In the genomic region with DNA sequence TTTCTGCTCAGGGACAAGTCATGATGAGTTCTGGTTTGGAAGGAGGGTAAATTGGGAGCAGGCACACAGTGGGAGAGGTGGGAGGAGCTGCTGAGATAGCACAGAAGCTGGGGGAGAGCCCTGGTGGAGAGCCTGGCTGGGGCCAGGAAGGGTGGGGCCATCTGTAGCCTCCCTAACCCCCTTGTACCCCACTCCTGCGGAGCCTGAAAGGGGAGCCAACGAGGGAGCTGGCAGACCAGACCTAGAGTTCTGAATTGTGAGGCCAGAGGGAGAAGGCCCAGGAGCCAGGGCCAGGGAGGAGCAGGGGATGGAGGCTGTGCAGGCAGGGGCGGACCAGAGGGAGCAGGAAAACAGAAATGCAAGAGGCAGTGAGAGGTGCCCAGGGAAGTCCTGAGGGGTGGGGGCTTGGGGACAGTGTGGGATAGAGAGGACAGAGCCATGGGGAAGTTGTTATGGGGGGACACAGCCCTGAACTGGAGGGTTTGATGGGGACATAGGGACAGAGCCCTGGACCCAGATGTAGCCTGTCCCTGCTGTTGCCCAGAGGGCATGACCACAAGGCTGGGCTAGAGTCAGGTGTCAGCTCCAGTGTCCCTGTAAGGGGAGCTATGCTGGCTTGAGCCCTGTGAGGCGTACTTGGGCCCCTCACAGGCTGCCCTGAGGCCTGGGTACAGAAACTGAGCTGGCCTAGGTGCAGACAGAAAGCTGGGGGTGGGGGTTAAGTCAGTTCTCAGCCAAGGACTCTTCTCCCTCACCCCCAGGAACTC, we compare ENCODE assay signal across 29 cellular contexts. TPM values are rescaled to one million over a fixed set of nuclear protein-coding genes. Genes with fewer than 3 reads are reported as not detected.
DNase-seq lines count a peak whose midpoint lies in the region; ATAC-seq and TF ChIP-seq lines count a peak whose summit lies in the region.
"Had no signal": no experiment of that assay in that cellular context is flagged by ENCODE, and none has a peak within 500 bp of the region (broad histone marks: within the 10 kb centered on the region; RNA-seq: fewer than 3 reads in every experiment).

No MANE protein-coding gene starts in this region.

- H3K27me3 ChIP-seq in osteoblast (ENCODE audit: insufficient read depth, low read length) (peaks cover 21% of the 10 kb centered on the region), esophagus muscularis mucosa (peaks cover 0 to 7% (median 0%) of the 10 kb centered on the region in 4 donors)
- H3K27me3 ChIP-seq: ascending aorta had no signal

- H4K20me1 ChIP-seq in osteoblast (ENCODE audit: insufficient read depth, low read length): no peaks in the 10 kb centered on the region

- peak; percentile 48 for DNase-seq in G401 (ENCODE audit: low spot score)
- DNase-seq in left kidney (ENCODE audit: low read depth, low spot score): peak; percentile 31
- peak; percentile 45 for DNase-seq in osteoblast (ENCODE audit: insufficient read length, low spot score, missing footprints)
- DNase-seq in esophagus muscularis mucosa (ENCODE audit: extremely low spot score): no peak
- DNase-seq in GM13977 (ENCODE audit: low spot score): no peak
- DNase-seq: activated CD4-positive, alpha-beta T cell treated with anti-CD3 and anti-CD28 coated beads, Interleukin-2, amount 10 ng/mL, durations not matched to agents 7 days and 5 days; activated gamma-delta T cell; activated naive CD8-positive, alpha-beta T cell treated with anti-CD3 and anti-CD28 coated beads, Interleukin-2, amount 10 ng/mL, durations not matched to agents 7 days and 5 days; activated T-cell treated with anti-CD3 and anti-CD28 coated beads, Interleukin-2, amount 50 U/mL, for 24 hours; esophagus squamous epithelium; foreskin melanocyte; GDM1; MV-4-11; NCI-H1694; NCI-H446; NCI-H748 treated with DMSO at 0.1 percent for 48 hours; SIG-M5; stimulated activated CD4-positive, alpha-beta T cell treated with anti-CD3 and anti-CD28 coated beads, Interleukin-15, amount 100 ng/mL, for 24 hours; transverse colon; WERI-Rb-1 had no signal

- intact Hi-C loops in esophagus muscularis mucosa (cut with DNase I): no loop called here

- H3K79me2 ChIP-seq in osteoblast (ENCODE audit: insufficient read depth, low read length): no peaks in the 10 kb centered on the region

- no peak for ATAC-seq in GM19328 (IDR thresholded peaks at IDR 0.05; ENCODE audit: unreplicated experiment)
- ATAC-seq: HCT116; stimulated activated effector memory CD8-positive, alpha-beta T cell treated with anti-CD3 and anti-CD28 coated beads, Interleukin-12 subunit alpha, Interleukin-12 subunit beta, amount 100 ng/mL, for 72 hours had no signal

- H3K4me2 ChIP-seq in osteoblast (ENCODE audit: insufficient read depth, low read length): no peak overlapping the region

- H3K9me3 ChIP-seq in osteoblast (ENCODE audit: low read depth, low read length) (no peaks in the 10 kb centered on the region), esophagus muscularis mucosa (no peaks in the 10 kb centered on the region)
- H3K9me3 ChIP-seq: ascending aorta; BLaER1 treated with 17β-estradiol and CSF1 and Interleukin-3, amounts not matched to agents 10 nM and 100 nM; esophagus squamous epithelium; prostate gland; transverse colon had no signal

- in situ Hi-C loops in G401 (cut with HindIII; ENCODE audit: low sequenced_read_pairs) (no loop called here), GM13977 (cut with MboI; ENCODE audit: low pct_unique_long_range_greater_than_20kb, low sequenced_read_pairs, unreplicated experiment) (no loop called here)

- TF ChIP-seq EP300 in esophagus muscularis mucosa (IDR thresholded peaks at IDR 0.05): no peak

- no peak overlapping the region for H2AFZ ChIP-seq in osteoblast (ENCODE audit: low read length)

- TF ChIP-seq CTCF in osteoblast (IDR thresholded peaks at IDR 0.05; ENCODE audit: extremely low read depth, low read depth, low read length): no peak
- no peak for TF ChIP-seq CTCF in esophagus muscularis mucosa (IDR thresholded peaks at IDR 0.05)
- no peak for TF ChIP-seq CTCF in GM13977 (IDR thresholded peaks at IDR 0.05; ENCODE audit: extremely low read depth, insufficient read depth, missing control alignments)

- H3K4me1 ChIP-seq in osteoblast (ENCODE audit: insufficient read depth, low read length) (no peaks in the 10 kb centered on the region), esophagus muscularis mucosa (peaks cover 29 to 40% (median 34%) of the 10 kb centered on the region in 4 donors)

- no peak overlapping the region for H3K4me3 ChIP-seq in osteoblast (ENCODE audit: insufficient read depth, low read length)
- H3K4me3 ChIP-seq in esophagus muscularis mucosa: no peak overlapping the region
- H3K4me3 ChIP-seq: cardiac muscle cell, prostate gland had no signal

- H3K27ac ChIP-seq in angular gyrus (ENCODE audit: low read depth, low read length): peak overlapping the region; percentile 13
- H3K27ac ChIP-seq in osteoblast (ENCODE audit: low read depth, low read length): no peak overlapping the region
- H3K27ac ChIP-seq in esophagus muscularis mucosa (replicated peaks in 1 of 4): no peak overlapping the region
- H3K27ac ChIP-seq: BLaER1 treated with 17β-estradiol and CSF1 and Interleukin-3, amounts not matched to agents 10 nM and 100 nM; cardiac muscle cell; esophagus squamous epithelium; prostate gland; transverse colon; WERI-Rb-1 had no signal

- TF ChIP-seq POLR2A in esophagus muscularis mucosa (IDR thresholded peaks at IDR 0.05; ENCODE audit: low read depth): no peak

- 76% methylated on average over 3 of the region's 4 CpGs for WGBS in esophagus muscularis mucosa

- H3K36me3 ChIP-seq in osteoblast (ENCODE audit: insufficient read depth, low read length) (no peaks in the 10 kb centered on the region), esophagus muscularis mucosa (no peaks in the 10 kb centered on the region)
- H3K36me3 ChIP-seq: ascending aorta; BLaER1 treated with 17β-estradiol and CSF1 and Interleukin-3, amounts not matched to agents 10 nM and 100 nM; cardiac muscle cell; esophagus squamous epithelium; prostate gland; transverse colon; WERI-Rb-1 had no signal

RNA-seq across cellular contexts. Expression of gene TMIE, which starts 1.2 kb away (rescaled TPM):
- not detected in 2 replicates for total RNA-seq in G401 (2014; rRNA removed; shearing (Covaris generic))
- under 0.01 TPM in 2 replicates for total RNA-seq in osteoblast
- total RNA-seq in esophagus muscularis mucosa: 1 to 10 TPM in 1 of 4 donors, under 1 TPM in 2, not detected in 1; 0.33 to 1.2 (median 0.69) TPM
- total RNA-seq: LHCN-M2, transverse colon had no signal

RNA-seq across cellular contexts. Expression of gene ALS2CL, which starts 8.9 kb away (rescaled TPM):
- total RNA-seq in G401 (2014; rRNA removed; shearing (Covaris generic)): 0.20 and 0.31 TPM in 2 replicates
- total RNA-seq in osteoblast (1.1 and 1.8 TPM in 2 replicates), esophagus muscularis mucosa (10 to 100 TPM in 2 of 4 donors, 1 to 10 TPM in 2; 3.3 to 11.8 (median 10.8) TPM)

RNA-seq across cellular contexts. Expression of gene PRSS50, which starts 15.2 kb away (rescaled TPM):
- not detected in 2 replicates for total RNA-seq in G401 (2014; rRNA removed; shearing (Covaris generic))
- total RNA-seq in osteoblast (not detected in 2 replicates), esophagus muscularis mucosa (under 1 TPM in 3 of 4 donors, not detected in 1; 0.32 to 0.46 (median 0.42) TPM)
- total RNA-seq: activated CD4-positive, alpha-beta T cell treated with anti-CD3 and anti-CD28 coated beads, Interleukin-2, amount 10 ng/mL, durations not matched to agents 7 days and 5 days; activated naive CD8-positive, alpha-beta T cell treated with anti-CD3 and anti-CD28 coated beads, Interleukin-2, amount 10 ng/mL, durations not matched to agents 7 days and 5 days; ascending aorta; LHCN-M2 had no signal

Comparison
In these comparisons a context has a peak if more than half of its experiments do, and no peak if none do; other contexts are left out.
1. DNase-seq: peak in G401 (single experiment), left kidney (single experiment) and osteoblast (single experiment); none in esophagus muscularis mucosa (single experiment) and GM13977 (single experiment).